1 cellular context compared by ENCODE assay signal in genomic region chr1:205954819-205955404, GRCh38.
TF ChIP-seq lines count a peak whose summit lies in the region.

No MANE protein-coding gene starts in this region.

TF ChIP-seq in HepG2, 621 proteins besides CTCF, POLR2A, EP300 and RAD21 (continued from another document):
- TF ChIP-seq PTBP1 (IDR thresholded peaks at IDR 0.05; ENCODE audit: low read depth, low read length, poor library complexity, severe bottlenecking) (no peak), TBX3 (IDR thresholded peaks at IDR 0.05; ENCODE audit: borderline replicate concordance) (no peak), ZIK1 (CRISPR knock-in tag; IDR thresholded peaks at IDR 0.05; ENCODE audit: borderline replicate concordance, low read depth) (no peak), GABPB1 (CRISPR knock-in tag; IDR thresholded peaks at IDR 0.05) (no peak)
